Comparison of ENCODE assay signal across 21 cellular contexts in genomic region chr6:32171234-32171633, GRCh38. TPM values are rescaled to one million over a fixed set of nuclear protein-coding genes. Genes with fewer than 3 reads are reported as not detected.
"Had no signal": no experiment of that assay in that cellular context is flagged by ENCODE, and none has a peak within 500 bp of the region (broad histone marks: within the 10 kb centered on the region; RNA-seq: fewer than 3 reads in every experiment).

No MANE protein-coding gene starts in this region.

- H3K36me3 ChIP-seq: prostate gland had no signal

- H3K9me3 Mint-ChIP-seq: activated B cell treated with CpG ODN at 0.5 μM for 24 hours; activated naive CD4-positive, alpha-beta T cell treated with anti-CD3 and anti-CD28 coated beads, Interleukin-2, amount 50 U/mL, for 24 hours; activated T-cell treated with anti-CD3 and anti-CD28 coated beads, Interleukin-2, amount 50 U/mL, for 4 hours; immature natural killer cell; T-cell had no signal

- DNase-seq: activated B cell treated with CpG ODN at 0.5 μM for 24 hours; activated CD4-positive, alpha-beta T cell treated with anti-CD3 and anti-CD28 coated beads for 36 hours; activated CD4-positive, alpha-beta T cell treated with anti-CD3 and anti-CD28 coated beads, Interleukin-2, amount 50 U/mL, for 4 hours; activated CD8-positive, alpha-beta memory T cell treated with anti-CD3 and anti-CD28 coated beads for 24 hours; activated CD8-positive, alpha-beta memory T cell treated with anti-CD3 and anti-CD28 coated beads, Interleukin-2, amount 50 U/mL, for 4 hours; activated effector memory CD4-positive, alpha-beta T cell treated with Interleukin-2 at 50 U/mL for 16 hours; activated T-cell treated with anti-CD3 and anti-CD28 coated beads, Interleukin-2, amount 50 U/mL, for 4 hours; foreskin fibroblast; immature natural killer cell; kidney glomerular epithelial cell; left lung; naive B cell; stimulated activated CD4-positive, alpha-beta T cell treated with anti-CD3 and anti-CD28 coated beads, Interleukin-4, amount 100 ng/mL, for 24 hours; stimulated activated naive CD4-positive, alpha-beta T cell treated with Interleukin-2 at 50 U/mL for 16 hours; T-cell; upper lobe of left lung had no signal

- ATAC-seq: activated CD4-positive, alpha-beta T cell treated with anti-CD3 and anti-CD28 coated beads for 36 hours; activated T-cell treated with anti-CD3 and anti-CD28 coated beads, Interleukin-2, amount 50 U/mL, for 4 hours; left lung; T-cell had no signal

- H3K27ac Mint-ChIP-seq: activated B cell treated with CpG ODN at 0.5 μM for 24 hours; activated CD4-positive, alpha-beta T cell treated with anti-CD3 and anti-CD28 coated beads for 36 hours; activated naive CD4-positive, alpha-beta T cell treated with anti-CD3 and anti-CD28 coated beads, Interleukin-2, amount 50 U/mL, for 24 hours; immature natural killer cell had no signal

- H3K4me3 ChIP-seq: coronary artery, left lung, lung, prostate gland, thoracic aorta, upper lobe of left lung had no signal

- H3K27ac ChIP-seq: coronary artery, left lung, prostate gland, thoracic aorta, upper lobe of left lung had no signal

- H3K9me3 ChIP-seq: left lung, prostate gland, thoracic aorta, upper lobe of left lung had no signal

- H3K4me1 ChIP-seq: prostate gland had no signal

- H3K4me3 Mint-ChIP-seq: activated B cell treated with CpG ODN at 0.5 μM for 24 hours; activated CD4-positive, alpha-beta T cell treated with anti-CD3 and anti-CD28 coated beads for 36 hours; activated naive CD4-positive, alpha-beta T cell treated with anti-CD3 and anti-CD28 coated beads, Interleukin-2, amount 50 U/mL, for 24 hours; activated T-cell treated with anti-CD3 and anti-CD28 coated beads, Interleukin-2, amount 50 U/mL, for 4 hours; immature natural killer cell had no signal

- H3K27me3 ChIP-seq: left lung, upper lobe of left lung had no signal

- H3K27me3 Mint-ChIP-seq: activated B cell treated with CpG ODN at 0.5 μM for 24 hours; activated CD4-positive, alpha-beta T cell treated with anti-CD3 and anti-CD28 coated beads for 36 hours; activated naive CD4-positive, alpha-beta T cell treated with anti-CD3 and anti-CD28 coated beads, Interleukin-2, amount 50 U/mL, for 24 hours; naive B cell; T-cell had no signal

RNA-seq across cellular contexts. Expression of gene EGFL8, which starts 6.8 kb away (rescaled TPM):
- polyA plus RNA-seq: immature natural killer cell had no signal
